27 cellular contexts compared by ENCODE assay signal in genomic region chr1:78854556-78854955, GRCh38.
DNase-seq lines count a peak whose midpoint lies in the region; ATAC-seq, FAIRE-seq and TF ChIP-seq lines count a peak whose summit lies in the region.
"Had no signal": no experiment of that assay in that cellular context is flagged by ENCODE, and none has a peak within 500 bp of the region (broad histone marks: within the 10 kb centered on the region; RNA-seq: fewer than 3 reads in every experiment).

No MANE protein-coding gene starts in this region.

- H3K9me3 Mint-ChIP-seq in activated CD4-positive, alpha-beta T cell treated with anti-CD3 and anti-CD28 coated beads, Interleukin-2, amount 10 ng/mL, durations not matched to agents 7 days and 5 days, result no peaks in the 10 kb centered on the region
- peaks cover 10% of the 10 kb centered on the region for H3K9me3 Mint-ChIP-seq in osteocyte (ENCODE audit: unreplicated experiment)

- H2AFZ ChIP-seq in GM12878 (ENCODE audit: control insufficient read depth, low read depth, low read length), result no peak overlapping the region
- H2AFZ ChIP-seq: GM23248, PC-9 had no signal

- SMC1A ChIA-PET in GM12878 (lab: Charles Lee; ENCODE audit: uncharacterized antibody, unreplicated experiment), result interaction anchor here (0.7 to 3.4 kb wide), 5 partner anchors 11 to 499 kb away, joined by 3 to 30 read pairs (median 5); no protein-coding TSS in a partner anchor

- H3K9me3 ChIP-seq in GM12878 (replicated peaks; ENCODE audit: control insufficient read depth, insufficient read depth, low read length), result no peaks in the 10 kb centered on the region
- H3K9me3 ChIP-seq: BE2C, SJSA1 had no signal

- POLR2A ChIA-PET in GM12878 (lab: Charles Lee), result interaction anchor here (1.4 kb wide), 1 partner anchor 13 kb away, joined by 4 read pairs; no protein-coding TSS in a partner anchor
- POLR2A ChIA-PET in activated CD4-positive, alpha-beta T cell treated with anti-CD3 and anti-CD28 coated beads, Interleukin-2, amount 10 ng/mL, durations not matched to agents 7 days and 5 days (lab: Charles Lee), result no interaction called here

- ATAC-seq in GM18502 (IDR thresholded peaks at IDR 0.05; ENCODE audit: poor library complexity, unreplicated experiment), result peak; percentile 29
- ATAC-seq in GM19455 (IDR thresholded peaks at IDR 0.05; ENCODE audit: unreplicated experiment), result peak; percentile 43
- peak; percentile 12 for ATAC-seq in HG03432 (IDR thresholded peaks at IDR 0.05; ENCODE audit: unreplicated experiment)
- ATAC-seq in GM12878, result peak; percentile 80
- ATAC-seq in HG03175 (IDR thresholded peaks at IDR 0.05; ENCODE audit: unreplicated experiment), result no peak
- no peak for ATAC-seq in HG03354 (IDR thresholded peaks at IDR 0.05; ENCODE audit: poor library complexity, severe bottlenecking, unreplicated experiment)
- ATAC-seq: T-cell had no signal

- H3K4me3 ChIP-seq in GM12878, result no peak overlapping the region
- H3K4me3 ChIP-seq: GM23248, PC-9, SJSA1 had no signal

- CTCF ChIA-PET in GM12878 (lab: Yijun Ruan, JAX), result interaction anchor here (1.3 to 4.1 kb wide), 3 partner anchors 9 to 17 kb away, joined by 3 to 29 read pairs (median 4); no protein-coding TSS in a partner anchor
- CTCF ChIA-PET in activated CD4-positive, alpha-beta T cell treated with anti-CD3 and anti-CD28 coated beads, Interleukin-2, amount 10 ng/mL, durations not matched to agents 7 days and 5 days (lab: Charles Lee), result interaction anchor here (1.2 kb wide), 1 partner anchor 14 kb away, joined by 4 read pairs; no protein-coding TSS in a partner anchor

- DNase-seq in GM12878 (ENCODE audit: low read depth, low spot score) (no peak), osteocyte (ENCODE audit: extremely low spot score, unreplicated experiment) (no peak)
- no peak for DNase-seq in activated CD4-positive, alpha-beta T cell treated with anti-CD3 and anti-CD28 coated beads, Interleukin-2, amount 10 ng/mL, durations not matched to agents 7 days and 5 days
- DNase-seq: 8988T; ACHN; BE2C; Calu3; DND-41; GM23248; H7; IMR-90; NCI-H2029; NCI-H446; NCI-H524 treated with DMSO at 0.1 percent for 48 hours; NCI-H774; NK-92 treated with Interleukin-12 subunit alpha and Interleukin-12 subunit beta, amount 100 ng/mL, for 24 hours; PC-9; Right ventricle myocardium superior; T-cell had no signal

- no peak overlapping the region for H3K27ac Mint-ChIP-seq in activated CD4-positive, alpha-beta T cell treated with anti-CD3 and anti-CD28 coated beads, Interleukin-2, amount 10 ng/mL, durations not matched to agents 7 days and 5 days
- H3K27ac Mint-ChIP-seq in osteocyte (ENCODE audit: unreplicated experiment), result no peak overlapping the region
- H3K27ac Mint-ChIP-seq: CD14-positive monocyte, T-cell had no signal

- no peaks in the 10 kb centered on the region for H3K36me3 ChIP-seq in GM12878 (ENCODE audit: control insufficient read depth in 2 of 2, insufficient read depth in 2 of 2, low read length in 1 of 2)
- H3K36me3 ChIP-seq: BE2C, SJSA1 had no signal

- no peak for TF ChIP-seq RAD21 in GM12878 (IDR thresholded peaks at IDR 0.05; ENCODE audit: insufficient read depth, low read depth, low read length)

- H3K4me3 Mint-ChIP-seq in activated CD4-positive, alpha-beta T cell treated with anti-CD3 and anti-CD28 coated beads, Interleukin-2, amount 10 ng/mL, durations not matched to agents 7 days and 5 days, result no peak overlapping the region
- H3K4me3 Mint-ChIP-seq in osteocyte (ENCODE audit: unreplicated experiment), result no peak overlapping the region
- H3K4me3 Mint-ChIP-seq: CD14-positive monocyte, T-cell had no signal

- no peak overlapping the region; the same call in 1 of the 2 replicates for H3K4me2 ChIP-seq in GM12878 (ENCODE audit: control insufficient read depth, insufficient read depth)
- H3K4me2 ChIP-seq: PC-9 had no signal

- no peaks in the 10 kb centered on the region for H3K4me1 ChIP-seq in GM12878 (ENCODE audit: control insufficient read depth, insufficient read depth, low read length)
- H3K4me1 ChIP-seq: BE2C, SJSA1 had no signal

- no peak for TF ChIP-seq EP300 in GM12878 (IDR thresholded peaks at IDR 0.05; ENCODE audit: borderline replicate concordance in 1 of 2, control insufficient read depth in 1 of 2, low read depth in 2 of 2, low read length in 2 of 2)

- no peak overlapping the region for H3K27ac ChIP-seq in GM12878 (ENCODE audit: control insufficient read depth, insufficient read depth)
- H3K27ac ChIP-seq: GM23248, PC-9, SJSA1 had no signal

- no TSS peak for BruUV-seq in GM12878 (replicated peaks; lab: Mats Ljungman, UMichigan)

- H3K27me3 Mint-ChIP-seq in activated CD4-positive, alpha-beta T cell treated with anti-CD3 and anti-CD28 coated beads, Interleukin-2, amount 10 ng/mL, durations not matched to agents 7 days and 5 days, result peaks cover 3% of the 10 kb centered on the region
- no peaks in the 10 kb centered on the region for H3K27me3 Mint-ChIP-seq in osteocyte (ENCODE audit: unreplicated experiment)

- no peaks in the 10 kb centered on the region for H3K27me3 ChIP-seq in GM12878 (replicated peaks in 1 of 2; ENCODE audit: control insufficient read depth in 2 of 2, insufficient read depth in 2 of 2, low read length in 1 of 2)
- H3K27me3 ChIP-seq: BE2C, SJSA1 had no signal

- TF ChIP-seq CTCF in GM12878 (IDR thresholded peaks at IDR 0.05 in 2 of 3, conservative IDR thresholded peaks at IDR 0.05 in 1 of 3; ENCODE audit: control insufficient read depth in 2 of 3, extremely low read depth in 1 of 3, insufficient read depth in 1 of 3, low read depth in 3 of 3, low read length in 3 of 3) (no peak), osteocyte (IDR thresholded peaks at IDR 0.05) (no peak)

- 1% methylated on average over 5 of the region's 5 CpGs for WGBS in GM12878 (ENCODE audit: insufficient coverage, insufficient replicate concordance, low lambda C conversion rate, missing lambda C conversion rate)

- H3K9ac ChIP-seq in GM12878 (ENCODE audit: control insufficient read depth, insufficient read depth, low read length), result no peak overlapping the region
- H3K9ac ChIP-seq: GM23248 had no signal

- RAD21 ChIA-PET in GM12878 (lab: Charles Lee; ENCODE audit: unreplicated experiment), result interaction anchor here (1.2 to 1.5 kb wide), 3 partner anchors 14 to 18 kb away, joined by 3 to 6 read pairs (median 5); no protein-coding TSS in a partner anchor

- no peak for TF ChIP-seq POLR2A in GM12878 (IDR thresholded peaks at IDR 0.05; ENCODE audit: low read depth, low read length)

- peaks cover 5% of the 10 kb centered on the region for H3K4me1 Mint-ChIP-seq in activated CD4-positive, alpha-beta T cell treated with anti-CD3 and anti-CD28 coated beads, Interleukin-2, amount 10 ng/mL, durations not matched to agents 7 days and 5 days
- H3K4me1 Mint-ChIP-seq in osteocyte (ENCODE audit: unreplicated experiment), result no peaks in the 10 kb centered on the region
- H3K4me1 Mint-ChIP-seq: CD14-positive monocyte, T-cell had no signal

- intact Hi-C loops in GM12878 (cut with micrococcal nuclease; ENCODE audit: unreplicated experiment), result no loop called here

- H3K36me3 Mint-ChIP-seq in activated CD4-positive, alpha-beta T cell treated with anti-CD3 and anti-CD28 coated beads, Interleukin-2, amount 10 ng/mL, durations not matched to agents 7 days and 5 days (ENCODE audit: low read depth), result no peaks in the 10 kb centered on the region
- H3K36me3 Mint-ChIP-seq in osteocyte (ENCODE audit: unreplicated experiment), result peaks cover 3% of the 10 kb centered on the region
- H3K36me3 Mint-ChIP-seq: CD14-positive monocyte, T-cell had no signal

- no peak for FAIRE-seq in GM12878 (lab: Jason Lieb, UNC)
- FAIRE-seq: GM19239 had no signal

- in situ Hi-C loops in GM12878 (cut with MboI), result no loop called here

- no peaks in the 10 kb centered on the region for H4K20me1 ChIP-seq in GM12878 (ENCODE audit: control insufficient read depth, insufficient read depth)

- H3K79me2 ChIP-seq in GM12878 (ENCODE audit: control insufficient read depth, insufficient read depth, low read length), result no peaks in the 10 kb centered on the region

TF ChIP-seq in GM12878, 131 proteins besides CTCF, POLR2A, EP300 and RAD21 (continues in another document):
- no peak for TF ChIP-seq IRF4 (IDR thresholded peaks at IDR 0.05; ENCODE audit: low read depth, low read length)
- TF ChIP-seq MAX (IDR thresholded peaks at IDR 0.05; ENCODE audit: low read depth, low read length), result no peak
- no peak for TF ChIP-seq NFXL1 (IDR thresholded peaks at IDR 0.05; ENCODE audit: borderline replicate concordance)
- TF ChIP-seq HDAC6 (IDR thresholded peaks at IDR 0.05; ENCODE audit: unreplicated experiment), result no peak
- TF ChIP-seq GATAD2B (conservative IDR thresholded peaks at IDR 0.05; ENCODE audit: low read depth), result no peak
- TF ChIP-seq PAX5 (IDR thresholded peaks at IDR 0.05; ENCODE audit: borderline replicate concordance, low read depth, low read length), result no peak
- no peak for TF ChIP-seq ZNF592 (IDR thresholded peaks at IDR 0.05)

Comparison
In these comparisons a context has a peak if more than half of its experiments do, and no peak if none do; other contexts are left out.
1. ATAC-seq: peak in GM18502 (single experiment), GM19455 (single experiment), HG03432 (single experiment) and GM12878 (single experiment); none in HG03175 (single experiment) and HG03354 (single experiment).